In genomic region chr7:42186181-42186580, GRCh38 we compare ENCODE assay signal across 1 cellular context.
TF ChIP-seq lines count a peak whose summit lies in the region.

No MANE protein-coding gene starts in this region.

TF ChIP-seq in WTC11, 78 proteins besides CTCF, POLR2A, EP300 and RAD21 (continued from another document):
- no peak for TF ChIP-seq MXD4 (CRISPR knock-in tag; IDR thresholded peaks at IDR 0.05; ENCODE audit: borderline replicate concordance)
- TF ChIP-seq ZNF219 (CRISPR knock-in tag; IDR thresholded peaks at IDR 0.05; ENCODE audit: borderline replicate concordance): no peak
- no peak for TF ChIP-seq SOX15 (CRISPR knock-in tag; IDR thresholded peaks at IDR 0.05)
